8 cellular contexts compared by ENCODE assay signal in the genomic region with DNA sequence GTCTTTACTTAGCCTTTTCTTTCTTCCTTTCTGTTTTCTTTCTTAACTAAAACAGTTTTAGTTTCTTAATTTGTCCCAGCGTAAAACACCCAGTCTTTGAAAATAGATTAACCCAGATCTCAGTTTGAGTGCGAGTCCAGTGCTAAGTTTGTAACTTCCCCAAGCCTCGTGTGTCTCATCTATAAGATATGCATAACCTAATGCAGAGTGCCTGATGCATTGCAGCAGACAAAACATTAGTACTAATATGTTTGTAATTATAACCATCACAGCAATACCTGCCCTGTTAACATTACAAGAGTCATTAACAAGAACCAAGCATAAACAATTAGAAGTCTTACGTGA. TPM values are rescaled to one million over a fixed set of nuclear protein-coding genes. Genes with fewer than 3 reads are reported as not detected.
DNase-seq lines count a peak whose midpoint lies in the region; ATAC-seq and TF ChIP-seq lines count a peak whose summit lies in the region.

No MANE protein-coding gene starts in this region.

- H3K4me1 ChIP-seq in RWPE2 (ENCODE audit: insufficient read depth, poor library complexity, severe bottlenecking) = peaks cover 23% of the 10 kb centered on the region

- H3K36me3 Mint-ChIP-seq in endothelial cell (ENCODE audit: low read depth, unreplicated experiment) (no peaks in the 10 kb centered on the region), neural crest cell (ENCODE audit: low read depth) (no peaks in the 10 kb centered on the region)

- CTCF ChIA-PET in AG04450 (lab: Charles Lee) = interaction anchor here (1.8 kb wide), 1 partner anchor 523 kb away, joined by 11 read pairs; no protein-coding TSS in a partner anchor

- POLR2A ChIA-PET in AG04450 (lab: Yijun Ruan, JAX) = interaction anchor here (0.7 to 0.8 kb wide), 2 partner anchors 296 to 910 kb away, joined by 3 to 5 read pairs; partner anchors contain the start of genes OFD1 and TRAPPC2

- H3K9me3 ChIP-seq in AG04450 (ENCODE audit: control insufficient read depth, insufficient read depth, low read length) = no peaks in the 10 kb centered on the region
- no peaks in the 10 kb centered on the region for H3K9me3 ChIP-seq in RWPE2 (ENCODE audit: severe bottlenecking)

- H3K27ac Mint-ChIP-seq in endothelial cell (ENCODE audit: unreplicated experiment) = peak overlapping the region; percentile 98
- peak overlapping the region; percentile 98 for H3K27ac Mint-ChIP-seq in neural crest cell (ENCODE audit: unreplicated experiment)

- H3K27me3 Mint-ChIP-seq in endothelial cell (ENCODE audit: unreplicated experiment) = no peaks in the 10 kb centered on the region
- no peaks in the 10 kb centered on the region for H3K27me3 Mint-ChIP-seq in neural crest cell (ENCODE audit: low read depth)

- peak overlapping the region; percentile 64 for H3K4me3 ChIP-seq in AG04450 (ENCODE audit: low read depth, low read length)
- H3K4me3 ChIP-seq in RWPE2 (ENCODE audit: severe bottlenecking) = peak overlapping the region; percentile 45

- H3K9me3 Mint-ChIP-seq in endothelial cell (ENCODE audit: unreplicated experiment) (no peaks in the 10 kb centered on the region), neural crest cell (peaks cover 2% of the 10 kb centered on the region)

- no peaks in the 10 kb centered on the region for H3K27me3 ChIP-seq in AG04450 (ENCODE audit: control insufficient read depth, insufficient read depth, low read length)
- H3K27me3 ChIP-seq in RWPE2 (ENCODE audit: insufficient read depth, poor library complexity, severe bottlenecking) = no peaks in the 10 kb centered on the region

- DNase-seq in AG04450 (ENCODE audit: low read depth, low spot score) = peak; percentile 10
- DNase-seq in GM20000 (ENCODE audit: low spot score) = peak; percentile 18
- DNase-seq in RWPE2 (ENCODE audit: low spot score) = no peak
- DNase-seq in endothelial cell (ENCODE audit: low spot score) = no peak
- no peak for DNase-seq in neural crest cell (ENCODE audit: low read depth, low spot score)
- no peak for DNase-seq in Ammon's horn (ENCODE audit: low spot score)

- H3K36me3 ChIP-seq in RWPE2 (ENCODE audit: low read depth) = no peaks in the 10 kb centered on the region

- peak overlapping the region; percentile 52 for H3K27ac ChIP-seq in AG04450 (ENCODE audit: low read depth, low read length)
- H3K27ac ChIP-seq in RWPE2 (ENCODE audit: poor library complexity, severe bottlenecking) = peak overlapping the region; percentile 70

- H3K4me1 Mint-ChIP-seq in endothelial cell (ENCODE audit: unreplicated experiment) = peaks cover 10% of the 10 kb centered on the region
- peaks cover 42% of the 10 kb centered on the region for H3K4me1 Mint-ChIP-seq in neural crest cell

- H3K4me3 Mint-ChIP-seq in endothelial cell (ENCODE audit: unreplicated experiment) = peak overlapping the region; percentile 96
- peak overlapping the region; percentile 89 for H3K4me3 Mint-ChIP-seq in neural crest cell

- no peak for ATAC-seq in RWPE2 (ENCODE audit: low read depth)
- ATAC-seq in GM18873 (IDR thresholded peaks at IDR 0.05; ENCODE audit: low FRiP score, unreplicated experiment) = no peak
- ATAC-seq in HG03521 (IDR thresholded peaks at IDR 0.05; ENCODE audit: unreplicated experiment) = no peak

- TF ChIP-seq CTCF in AG04450 (IDR thresholded peaks at IDR 0.05; ENCODE audit: low read depth, low read length) (no peak), GM20000 (IDR thresholded peaks at IDR 0.05; ENCODE audit: extremely low read depth, missing control alignments) (no peak), RWPE2 (IDR thresholded peaks at IDR 0.05; ENCODE audit: poor library complexity, severe bottlenecking) (no peak), endothelial cell (IDR thresholded peaks at IDR 0.05; ENCODE audit: unreplicated experiment) (no peak), neural crest cell (conservative IDR thresholded peaks at IDR 0.05) (no peak)

RNA-seq across cellular contexts. Expression of gene GEMIN8, which starts 0.5 kb away (rescaled TPM):
- 19.7 and 22.1 TPM in 2 replicates for polyA plus RNA-seq in AG04450 (2011; rRNA removed)
- polyA minus RNA-seq in AG04450 (2011; rRNA and poly(A)+ RNA removed) = 15.8 and 19.9 TPM in 2 replicates
- total RNA-seq in endothelial cell (ENCODE audit: unreplicated experiment) (12.0 TPM), neural crest cell (12.8 and 14.4 TPM in 2 replicates)

Comparison
In these comparisons a context has a peak if more than half of its experiments do, and no peak if none do; other contexts are left out.
1. DNase-seq: peak in AG04450 (single experiment) and GM20000 (single experiment); none in RWPE2 (single experiment), endothelial cell (single experiment), neural crest cell (single experiment) and Ammon's horn (single experiment).